In genomic region chr10:120414946-120415345, GRCh38 we compare ENCODE assay signal across 14 cellular contexts. TPM values are rescaled to one million over a fixed set of nuclear protein-coding genes. Genes with fewer than 3 reads are reported as not detected.
A peak's percentile ranks its signal among the peaks of the same experiment; 100 is the strongest.
DNase-seq lines count a peak whose midpoint lies in the region; ATAC-seq, FAIRE-seq and TF ChIP-seq lines count a peak whose summit lies in the region.
"Had no signal": no experiment of that assay in that cellular context is flagged by ENCODE, and none has a peak within 500 bp of the region (broad histone marks: within the 10 kb centered on the region; RNA-seq: fewer than 3 reads in every experiment).

No MANE protein-coding gene starts in this region.

- H3K4me1 ChIP-seq in trophoblast cell (ENCODE audit: control insufficient read depth in 1 of 2, insufficient read depth in 2 of 2, low read length in 2 of 2) (peaks cover 0 to 2% of the 10 kb centered on the region in 2 experiments), tibial nerve (no peaks in the 10 kb centered on the region)

- H4K8ac ChIP-seq in trophoblast cell (ENCODE audit: low read depth, low read length) = no peak overlapping the region

- H2BK120ac ChIP-seq in trophoblast cell (ENCODE audit: insufficient read depth, low read length, poor library complexity) = no peak overlapping the region

- no peaks in the 10 kb centered on the region for H3K79me1 ChIP-seq in trophoblast cell (ENCODE audit: low read length)

- no peak for ATAC-seq in GM19328 (IDR thresholded peaks at IDR 0.05; ENCODE audit: unreplicated experiment)

- H2BK12ac ChIP-seq in trophoblast cell (ENCODE audit: low read length) = no peak overlapping the region

- no peak for TF ChIP-seq EP300 in tibial nerve (IDR thresholded peaks at IDR 0.05)

- in situ Hi-C loops in ACHN (cut with HindIII; ENCODE audit: low pct_ligation_motif_present, low pct_unique_long_range_greater_than_20kb, low sequenced_read_pairs) = no loop called here

- TF ChIP-seq POLR2A in tibial nerve (IDR thresholded peaks at IDR 0.05) = no peak

- no peak overlapping the region for H4K12ac ChIP-seq in trophoblast cell (ENCODE audit: low read depth, low read length)

- peak; percentile 82 for FAIRE-seq in RCC 7860 (lab: Jason Lieb, UNC)
- FAIRE-seq: H54 had no signal

- H3K27ac ChIP-seq in trophoblast cell (ENCODE audit: low read depth, low read length) = no peak overlapping the region
- no peak overlapping the region for H3K27ac ChIP-seq in tibial nerve
- H3K27ac ChIP-seq in dorsolateral prefrontal cortex = no peak overlapping the region

- H3K27me3 ChIP-seq in trophoblast cell (ENCODE audit: insufficient read depth, low read length) (no peaks in the 10 kb centered on the region), tibial nerve (no peaks in the 10 kb centered on the region), dorsolateral prefrontal cortex (peaks cover 0 to 7% (median 0%) of the 10 kb centered on the region in 45 donors)
- H3K27me3 ChIP-seq: BLaER1 treated with 17β-estradiol and CSF1 and Interleukin-3, amounts not matched to agents 10 nM and 100 nM had no signal

- H2AK5ac ChIP-seq in trophoblast cell (ENCODE audit: low read length) = no peak overlapping the region

- WGBS in trophoblast cell (ENCODE audit: extremely low coverage, insufficient coverage, insufficient read length) = no CpG with 5 or more reads among the region's 3 CpGs
- WGBS in tibial nerve, 2 donors = 80 to 81% methylated on average over 3 of the region's 3 CpGs

- H3K36me3 ChIP-seq in trophoblast cell (ENCODE audit: control insufficient read depth in 1 of 2, insufficient read depth in 2 of 2, low read length in 2 of 2) (no peaks in the 10 kb centered on the region), tibial nerve (no peaks in the 10 kb centered on the region)
- H3K36me3 ChIP-seq: BLaER1 treated with 17β-estradiol and CSF1 and Interleukin-3, amounts not matched to agents 10 nM and 100 nM had no signal

- H2AFZ ChIP-seq in trophoblast cell (ENCODE audit: insufficient read depth, low read length, poor library complexity) = no peak overlapping the region
- H2AFZ ChIP-seq: GM23248 had no signal

- H3K9me3 ChIP-seq in trophoblast cell (ENCODE audit: insufficient read depth, low read depth, low read length) (no peaks in the 10 kb centered on the region), tibial nerve (peaks cover 0 to 3% (median 0%) of the 10 kb centered on the region in 4 donors)
- H3K9me3 ChIP-seq: BLaER1 treated with 17β-estradiol and CSF1 and Interleukin-3, amounts not matched to agents 10 nM and 100 nM had no signal

- TF ChIP-seq CTCF in tibial nerve (IDR thresholded peaks at IDR 0.05) = no peak
- no peak for TF ChIP-seq CTCF in dorsolateral prefrontal cortex (IDR thresholded peaks at IDR 0.05 in 54 of 56, conservative IDR thresholded peaks at IDR 0.05 in 2 of 56; ENCODE audit: low read depth in 1 of 56, partially characterized antibody in 56 of 56)

- no peak overlapping the region for H3K23ac ChIP-seq in trophoblast cell (ENCODE audit: low read length)

- H3K4me2 ChIP-seq in trophoblast cell (ENCODE audit: low read length) = no peak overlapping the region

- H3K4ac ChIP-seq in trophoblast cell (ENCODE audit: low read depth, low read length) = no peak overlapping the region

- no peak overlapping the region for H4K91ac ChIP-seq in trophoblast cell (ENCODE audit: low read depth, low read length)

- H3K9ac ChIP-seq in trophoblast cell (ENCODE audit: low read length) = no peak overlapping the region
- H3K9ac ChIP-seq: GM23248 had no signal

- DNase-seq in ACHN = peak; percentile 11
- peak; percentile 74 for DNase-seq in RCC 7860 (ENCODE audit: low spot score)
- peak; percentile 3 for DNase-seq in islet precursor cell
- peak; percentile 11 to 21 for DNase-seq in trophoblast cell
- DNase-seq in tibial nerve (ENCODE audit: low spot score in 2 of 2) = no peak
- no peak for DNase-seq in dorsolateral prefrontal cortex
- DNase-seq: 8988T; Calu3; CD4-positive, CD25-positive, alpha-beta regulatory T cell; DMS 273 treated with DMSO at 0.1 percent for 48 hours; GM23248 had no signal

- H3K4me3 ChIP-seq in trophoblast cell (ENCODE audit: low read depth, low read length) = no peak overlapping the region
- H3K4me3 ChIP-seq in tibial nerve = no peak overlapping the region
- no peak overlapping the region for H3K4me3 ChIP-seq in dorsolateral prefrontal cortex
- H3K4me3 ChIP-seq: BLaER1 treated with 17β-estradiol and CSF1 and Interleukin-3, amounts not matched to agents 10 nM and 100 nM; GM23248 had no signal

- no peak overlapping the region for H3K14ac ChIP-seq in trophoblast cell (ENCODE audit: low read length)

- intact Hi-C loops in dorsolateral prefrontal cortex (cut with DNase I) = no loop called here

- no peaks in the 10 kb centered on the region for H3K79me2 ChIP-seq in trophoblast cell (ENCODE audit: control insufficient read depth, insufficient read depth, low read length, poor library complexity)

- no peak overlapping the region for H2BK5ac ChIP-seq in trophoblast cell (ENCODE audit: low read depth, low read length, poor library complexity)

- no peak overlapping the region for H3K18ac ChIP-seq in trophoblast cell (ENCODE audit: low read length)

RNA-seq across cellular contexts. Expression of gene PLPP4, which starts 42.1 kb away (rescaled TPM):
- polyA plus RNA-seq in trophoblast cell (2013) = 3.8 and 4.7 TPM in 2 replicates
- total RNA-seq in tibial nerve = not detected
- total RNA-seq in dorsolateral prefrontal cortex = 10 to 100 TPM in 68 of 120 experiments, 1 to 10 TPM in 52; 4.7 to 31.8 (median 10.5) TPM
- total RNA-seq: Calu3; CD4-positive, CD25-positive, alpha-beta regulatory T cell had no signal
- polyA plus RNA-seq: CD4-positive, CD25-positive, alpha-beta regulatory T cell had no signal

Comparison
In these comparisons a context has a peak if more than half of its experiments do, and no peak if none do; other contexts are left out.
1. DNase-seq: peak in ACHN (single experiment), RCC 7860 (single experiment), islet precursor cell (single experiment) and trophoblast cell (2 of 2); none in tibial nerve (0 of 2) and dorsolateral prefrontal cortex (0 of 10).
2. RNA of gene PLPP4, which starts 42.1 kb away (total RNA-seq): 4.7 to 31.8 TPM in dorsolateral prefrontal cortex; not detected in tibial nerve; every median in the first group is over 4 times any median in the second.